ENCODE assay signal across 1 cellular context in genomic region chr3:190701096-190701532, GRCh38.
TF ChIP-seq lines count a peak whose summit lies in the region.

No MANE protein-coding gene starts in this region.

TF ChIP-seq in HepG2, 621 proteins besides CTCF, POLR2A, EP300 and RAD21 (continued from another document and continues in another):
- TF ChIP-seq RELA (CRISPR knock-in tag; IDR thresholded peaks at IDR 0.05) (no peak), SPEN (CRISPR knock-in tag; IDR thresholded peaks at IDR 0.05; ENCODE audit: low read depth) (no peak), ZNF430 (CRISPR knock-in tag; IDR thresholded peaks at IDR 0.05) (no peak), FOXK2 (IDR thresholded peaks at IDR 0.05) (no peak), ZNF672 (CRISPR knock-in tag; IDR thresholded peaks at IDR 0.05) (no peak), IKZF1 (IDR thresholded peaks at IDR 0.05) (no peak), ZMAT3 (CRISPR knock-in tag; conservative IDR thresholded peaks at IDR 0.05) (no peak), ZNF280B (CRISPR knock-in tag; IDR thresholded peaks at IDR 0.05; ENCODE audit: borderline replicate concordance) (no peak), E2F5 (CRISPR knock-in tag; conservative IDR thresholded peaks at IDR 0.05) (no peak), THYN1 (CRISPR knock-in tag; IDR thresholded peaks at IDR 0.05; ENCODE audit: borderline replicate concordance, low read depth) (no peak), ZNF543 (CRISPR knock-in tag; IDR thresholded peaks at IDR 0.05) (no peak), GMEB1 (CRISPR knock-in tag; IDR thresholded peaks at IDR 0.05; ENCODE audit: borderline replicate concordance) (no peak), ZNF383 (CRISPR knock-in tag; IDR thresholded peaks at IDR 0.05; ENCODE audit: borderline replicate concordance) (no peak), CHD4 (IDR thresholded peaks at IDR 0.05; ENCODE audit: borderline replicate concordance, low read length) (no peak), MXD1 (CRISPR knock-in tag; IDR thresholded peaks at IDR 0.05) (no peak), ZNF292 (CRISPR knock-in tag; IDR thresholded peaks at IDR 0.05; ENCODE audit: borderline replicate concordance, low read depth) (no peak), ZHX1 (CRISPR knock-in tag; IDR thresholded peaks at IDR 0.05; ENCODE audit: low read depth) (no peak), ZNF724P (CRISPR knock-in tag; IDR thresholded peaks at IDR 0.05; ENCODE audit: borderline replicate concordance) (no peak), FOXA3 (CRISPR knock-in tag; IDR thresholded peaks at IDR 0.05) (peak; percentile 81), ZNF878 (CRISPR knock-in tag; IDR thresholded peaks at IDR 0.05) (no peak), ZNF3 (CRISPR knock-in tag; IDR thresholded peaks at IDR 0.05) (no peak), ZNF484 (CRISPR knock-in tag; IDR thresholded peaks at IDR 0.05; ENCODE audit: borderline replicate concordance, low read depth) (no peak), ZNF639 (CRISPR knock-in tag; conservative IDR thresholded peaks at IDR 0.05) (no peak), RFXAP (CRISPR knock-in tag; IDR thresholded peaks at IDR 0.05; ENCODE audit: borderline replicate concordance) (no peak), BRD4 (CRISPR knock-in tag; IDR thresholded peaks at IDR 0.05) (no peak), ZNF75D (CRISPR knock-in tag; IDR thresholded peaks at IDR 0.05; ENCODE audit: borderline replicate concordance) (no peak), GLMP (CRISPR knock-in tag; IDR thresholded peaks at IDR 0.05; ENCODE audit: borderline replicate concordance) (no peak), FOXJ3 (CRISPR knock-in tag; IDR thresholded peaks at IDR 0.05; ENCODE audit: borderline replicate concordance) (peak; percentile 84), GFI1 (CRISPR knock-in tag; IDR thresholded peaks at IDR 0.05; ENCODE audit: borderline replicate concordance) (no peak), ZBTB14 (CRISPR knock-in tag; IDR thresholded peaks at IDR 0.05) (no peak), MTERF4 (CRISPR knock-in tag; IDR thresholded peaks at IDR 0.05) (no peak), KDM1A (CRISPR knock-in tag; IDR thresholded peaks at IDR 0.05) (no peak), ZNF577 (CRISPR knock-in tag; IDR thresholded peaks at IDR 0.05; ENCODE audit: borderline replicate concordance, low read depth) (no peak), HNRNPL (IDR thresholded peaks at IDR 0.05; ENCODE audit: low read depth, low read length) (no peak), ZNF800 (CRISPR knock-in tag; IDR thresholded peaks at IDR 0.05) (0 out of 2 replicates have a peak, but pooled peaks have one; percentile 50), ETS1 (CRISPR knock-in tag; IDR thresholded peaks at IDR 0.05) (no peak), AGO2 (optimal IDR thresholded peaks at IDR 0.05; ENCODE audit: low read depth, low read length) (no peak), THAP7 (CRISPR knock-in tag; IDR thresholded peaks at IDR 0.05) (no peak), MBD4 (IDR thresholded peaks at IDR 0.05; ENCODE audit: borderline replicate concordance, low read length) (no peak), CBX1 (IDR thresholded peaks at IDR 0.05; ENCODE audit: low read depth) (no peak), IRX3 (CRISPR knock-in tag; IDR thresholded peaks at IDR 0.05; ENCODE audit: borderline replicate concordance, low read depth) (no peak), MTA3 (CRISPR knock-in tag; IDR thresholded peaks at IDR 0.05) (no peak), ZFP37 (CRISPR knock-in tag; IDR thresholded peaks at IDR 0.05; ENCODE audit: borderline replicate concordance) (no peak), ZNF780A (CRISPR knock-in tag; IDR thresholded peaks at IDR 0.05) (no peak), KMT2B (CRISPR knock-in tag; IDR thresholded peaks at IDR 0.05) (no peak), ZNF274 (CRISPR knock-in tag; IDR thresholded peaks at IDR 0.05) (no peak), ZNF614 (CRISPR knock-in tag; IDR thresholded peaks at IDR 0.05; ENCODE audit: borderline replicate concordance) (peak; percentile 89), ZNF18 (CRISPR knock-in tag; IDR thresholded peaks at IDR 0.05; ENCODE audit: insufficient replicate concordance) (no peak), RCOR2 (CRISPR knock-in tag; IDR thresholded peaks at IDR 0.05) (no peak), ZNF552 (CRISPR knock-in tag; IDR thresholded peaks at IDR 0.05; ENCODE audit: borderline replicate concordance) (no peak), FIP1L1 (IDR thresholded peaks at IDR 0.05; ENCODE audit: borderline replicate concordance, insufficient read depth, low read depth, low read length) (no peak)
